Comparison of ENCODE assay signal across 1 cellular context in genomic region chr19:3079578-3079977, GRCh38.
TF ChIP-seq lines count a peak whose summit lies in the region.

No MANE protein-coding gene starts in this region.

TF ChIP-seq in HCT116, 20 proteins besides CTCF, POLR2A, EP300 and RAD21 (continued from another document):
- TF ChIP-seq CBX3 (IDR thresholded peaks at IDR 0.05; ENCODE audit: low read depth) (no peak), JUND (IDR thresholded peaks at IDR 0.05) (no peak), EGR1 (IDR thresholded peaks at IDR 0.05; ENCODE audit: low read depth) (no peak), EZH2 (IDR thresholded peaks at IDR 0.05) (no peak), ATF3 (IDR thresholded peaks at IDR 0.05) (no peak), REST (IDR thresholded peaks at IDR 0.05; ENCODE audit: low read depth) (no peak)
